In the genomic region with DNA sequence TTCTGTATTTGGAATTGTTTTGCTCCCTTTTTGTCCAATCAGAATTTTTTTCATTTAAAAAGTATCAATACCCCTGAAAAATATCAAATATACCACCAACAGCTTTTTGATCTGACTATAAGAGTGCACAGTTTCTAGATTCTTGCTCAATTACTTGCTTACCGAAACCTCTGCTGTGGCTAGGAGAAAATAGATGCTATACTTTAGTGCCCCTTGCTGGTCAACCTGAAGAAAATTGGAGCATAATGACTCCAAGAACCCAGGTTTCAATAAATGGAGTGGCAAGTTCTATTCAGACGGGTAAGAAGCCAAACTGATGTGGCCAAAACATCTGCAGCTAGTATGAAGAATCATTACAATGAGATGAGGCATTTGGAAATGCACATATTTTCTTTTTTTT, we compare ENCODE assay signal across 9 cellular contexts.
A peak's percentile ranks its signal among the peaks of the same experiment; 100 is the strongest.
DNase-seq lines count a peak whose midpoint lies in the region; ATAC-seq and TF ChIP-seq lines count a peak whose summit lies in the region.
"Had no signal": no experiment of that assay in that cellular context is flagged by ENCODE, and none has a peak within 500 bp of the region (broad histone marks: within the 10 kb centered on the region; RNA-seq: fewer than 3 reads in every experiment).

No MANE protein-coding gene starts in this region.

- ATAC-seq in GM18868 (IDR thresholded peaks at IDR 0.05; ENCODE audit: unreplicated experiment) (peak; percentile 54), mucosa of descending colon (no peak)

- H3K4me3 Mint-ChIP-seq in chondrocyte (ENCODE audit: unreplicated experiment) (no peak overlapping the region), neural crest cell (no peak overlapping the region)
- H3K4me3 Mint-ChIP-seq: memory B cell had no signal

- H3K9me3 ChIP-seq in mucosa of descending colon, result no peaks in the 10 kb centered on the region

- peaks cover 14% of the 10 kb centered on the region for H3K4me1 Mint-ChIP-seq in chondrocyte (ENCODE audit: low read depth)
- H3K4me1 Mint-ChIP-seq in neural crest cell, result peaks cover 32% of the 10 kb centered on the region
- H3K4me1 Mint-ChIP-seq: memory B cell had no signal

- no peak overlapping the region for H3K4me3 ChIP-seq in mucosa of descending colon

- TF ChIP-seq CTCF in chondrocyte (IDR thresholded peaks at IDR 0.05) (peak; percentile 80), neural crest cell (conservative IDR thresholded peaks at IDR 0.05) (peak; percentile 59), mucosa of descending colon (IDR thresholded peaks at IDR 0.05) (no peak)

- H3K36me3 Mint-ChIP-seq in chondrocyte (ENCODE audit: low read depth) (no peaks in the 10 kb centered on the region), neural crest cell (ENCODE audit: low read depth) (no peaks in the 10 kb centered on the region)
- H3K36me3 Mint-ChIP-seq: memory B cell had no signal

- H3K4me1 ChIP-seq in mucosa of descending colon (ENCODE audit: low read depth), result no peaks in the 10 kb centered on the region

- intact Hi-C loops in mucosa of descending colon (cut with DNase I, micrococcal nuclease), result loop anchor here in 1 of 2 donors (2.0 kb wide), 1 partner anchor 74 kb away; no protein-coding TSS in a partner anchor

- no peaks in the 10 kb centered on the region for H3K27me3 Mint-ChIP-seq in chondrocyte (ENCODE audit: low read depth)
- H3K27me3 Mint-ChIP-seq in neural crest cell (ENCODE audit: low read depth), result no peaks in the 10 kb centered on the region

- no peak overlapping the region for H3K27ac Mint-ChIP-seq in chondrocyte (ENCODE audit: unreplicated experiment)
- H3K27ac Mint-ChIP-seq in neural crest cell (ENCODE audit: unreplicated experiment), result no peak overlapping the region
- H3K27ac Mint-ChIP-seq: memory B cell had no signal

- H3K9me3 Mint-ChIP-seq in chondrocyte (ENCODE audit: low read depth) (no peaks in the 10 kb centered on the region), neural crest cell (peaks cover 3% of the 10 kb centered on the region)
- H3K9me3 Mint-ChIP-seq: memory B cell had no signal

- DNase-seq in NCI-H146 treated with DMSO at 0.1 percent for 48 hours (lab: John Stamatoyannopoulos, UW; ENCODE audit: unreplicated experiment), result peak; percentile 41
- no peak for DNase-seq in chondrocyte (ENCODE audit: low spot score)
- no peak for DNase-seq in neural crest cell (ENCODE audit: low read depth, low spot score)
- no peak for DNase-seq in activated effector memory CD4-positive, alpha-beta T cell treated with anti-CD3 and anti-CD28 coated beads, Interleukin-2, amount 50 U/mL, for 16 hours
- DNase-seq in NCI-H2029 (lab: John Stamatoyannopoulos, UW), result no peak
- DNase-seq in activated CD4-positive, alpha-beta T cell treated with anti-CD3 and anti-CD28 coated beads, Interleukin-2, amount 50 U/mL, for 4 hours, result no peak
- no peak for DNase-seq in mucosa of descending colon

- H3K36me3 ChIP-seq in mucosa of descending colon (ENCODE audit: low read depth), result no peaks in the 10 kb centered on the region
